In genomic region chr10:71398991-71399375, GRCh38 we compare ENCODE assay signal across 24 cellular contexts. TPM values are rescaled to one million over a fixed set of nuclear protein-coding genes. Genes with fewer than 3 reads are reported as not detected.
"Had no signal": no experiment of that assay in that cellular context is flagged by ENCODE, and none has a peak within 500 bp of the region (broad histone marks: within the 10 kb centered on the region; RNA-seq: fewer than 3 reads in every experiment).

No MANE protein-coding gene starts in this region.

- ATAC-seq: foreskin keratinocyte; left colon; lower lobe of right lung; natural killer cell treated with Interleukin-12 subunit alpha and Interleukin-12 subunit beta and Interleukin-15 and Interleukin-18, amount 100 ng/mL, for 72 hours had no signal

- H3K9me3 ChIP-seq: ascending aorta, breast epithelium, lower lobe of right lung, stomach had no signal

- DNase-seq: activated CD4-positive, alpha-beta T cell treated with anti-CD3 and anti-CD28 coated beads, Interleukin-2, amount 50 U/mL, for 1 hour; activated CD4-positive, CD25-positive, alpha-beta regulatory T cell treated with anti-CD3 and anti-CD28 coated beads, Interleukin-2, amount 50 U/mL, for 72 hours; activated T-cell treated with anti-CD3 and anti-CD28 coated beads for 4 hours; cerebellar nuclear complex; effector CD8-positive, alpha-beta T cell; foreskin keratinocyte; glutamatergic neuron; hippocampal formation; islet precursor cell; left colon; lower lobe of right lung; right cardiac atrium; small intestine; stimulated activated CD4-positive, alpha-beta T cell treated with anti-CD3 and anti-CD28 coated beads, Interleukin-15, amount 100 ng/mL, for 24 hours; stimulated activated CD4-positive, alpha-beta T cell treated with anti-CD3 and anti-CD28 coated beads, Interleukin-4, amount 100 ng/mL, for 1 hour; stomach; trophoblast cell had no signal

- H3K4me3 Mint-ChIP-seq: dendritic cell treated with granulocyte-macrophage colony-stimulating factor and Interleukin-4, amounts not matched to agents 40 ng/mL and 50 ng/mL, for 4 days; natural killer cell treated with Interleukin-12 subunit alpha and Interleukin-12 subunit beta and Interleukin-15 and Interleukin-18, amount 100 ng/mL, for 72 hours; T-helper 1 cell treated with Interleukin-12 subunit alpha and Interleukin-12 subunit beta and Interleukin-4 antibody, amounts not matched to agents 30 μg/mL and 1 μg/mL, for 36 hours had no signal

- H3K27ac Mint-ChIP-seq: dendritic cell treated with granulocyte-macrophage colony-stimulating factor and Interleukin-4, amounts not matched to agents 40 ng/mL and 50 ng/mL, for 4 days; natural killer cell treated with Interleukin-12 subunit alpha and Interleukin-12 subunit beta and Interleukin-15 and Interleukin-18, amount 100 ng/mL, for 72 hours; progenitor cell of endocrine pancreas; T-helper 1 cell treated with Interleukin-12 subunit alpha and Interleukin-12 subunit beta and Interleukin-4 antibody, amounts not matched to agents 30 μg/mL and 1 μg/mL, for 36 hours had no signal

- H3K36me3 Mint-ChIP-seq: natural killer cell treated with Interleukin-12 subunit alpha and Interleukin-12 subunit beta and Interleukin-15 and Interleukin-18, amount 100 ng/mL, for 72 hours had no signal

- H3K27ac ChIP-seq: ascending aorta, breast epithelium, foreskin keratinocyte, lower lobe of right lung, stomach had no signal

- H3K36me3 ChIP-seq: ascending aorta, breast epithelium, lower lobe of right lung, stomach had no signal

- H3K9me3 Mint-ChIP-seq: dendritic cell treated with granulocyte-macrophage colony-stimulating factor and Interleukin-4, amounts not matched to agents 40 ng/mL and 50 ng/mL, for 4 days; natural killer cell treated with Interleukin-12 subunit alpha and Interleukin-12 subunit beta and Interleukin-15 and Interleukin-18, amount 100 ng/mL, for 72 hours; T-helper 1 cell treated with Interleukin-12 subunit alpha and Interleukin-12 subunit beta and Interleukin-4 antibody, amounts not matched to agents 30 μg/mL and 1 μg/mL, for 36 hours had no signal

- H3K4me3 ChIP-seq: ascending aorta, lower lobe of right lung had no signal

RNA-seq across cellular contexts. Expression of gene CDH23, which starts 2.3 kb away (rescaled TPM):
- total RNA-seq: endothelial cell of umbilical vein had no signal
